In genomic region chr20:44635877-44636276, GRCh38 we compare ENCODE assay signal across 29 cellular contexts.
"Had no signal": no experiment of that assay in that cellular context is flagged by ENCODE, and none has a peak within 500 bp of the region (broad histone marks: within the 10 kb centered on the region; RNA-seq: fewer than 3 reads in every experiment).

No MANE protein-coding gene starts in this region.

- H3K4me1 ChIP-seq: right lobe of liver, suprapubic skin, transverse colon, upper lobe of right lung, uterus had no signal

- H3K36me3 Mint-ChIP-seq: memory B cell had no signal

- FAIRE-seq: endometrium, small intestine had no signal

- H3K27me3 ChIP-seq: esophagus squamous epithelium, ovary, right lobe of liver, suprapubic skin, transverse colon, upper lobe of right lung, uterus had no signal

- H3K9me3 ChIP-seq: esophagus squamous epithelium, mucosa of descending colon, ovary, right lobe of liver, suprapubic skin, transverse colon, upper lobe of right lung, uterus had no signal

- H3K4me3 ChIP-seq: esophagus squamous epithelium, lung, mucosa of descending colon, ovary, right lobe of liver, suprapubic skin, transverse colon, upper lobe of right lung, uterus had no signal

- H3K9me3 Mint-ChIP-seq: effector memory CD8-positive, alpha-beta T cell; stimulated activated naive CD8-positive, alpha-beta T cell treated with anti-CD3 and anti-CD28 coated beads, Interleukin-15, amount 100 ng/mL, for 72 hours had no signal

- H3K27ac Mint-ChIP-seq: memory B cell had no signal

- ATAC-seq: effector memory CD8-positive, alpha-beta T cell; left colon; mucosa of descending colon; right lobe of liver; stimulated activated naive CD8-positive, alpha-beta T cell treated with anti-CD3 and anti-CD28 coated beads, Interleukin-15, amount 100 ng/mL, for 72 hours; upper lobe of right lung had no signal

- H3K27me3 Mint-ChIP-seq: effector memory CD8-positive, alpha-beta T cell; memory B cell; naive B cell; stimulated activated naive CD8-positive, alpha-beta T cell treated with anti-CD3 and anti-CD28 coated beads, Interleukin-15, amount 100 ng/mL, for 72 hours had no signal

- H3K36me3 ChIP-seq: ovary, right lobe of liver, transverse colon, upper lobe of right lung, uterus had no signal

- H3K4me3 Mint-ChIP-seq: effector memory CD8-positive, alpha-beta T cell; immature natural killer cell; memory B cell; naive B cell; stimulated activated naive CD8-positive, alpha-beta T cell treated with anti-CD3 and anti-CD28 coated beads, Interleukin-15, amount 100 ng/mL, for 72 hours had no signal

- DNase-seq: cortex of kidney; effector memory CD8-positive, alpha-beta T cell; erythroblast; esophagus squamous epithelium; foreskin melanocyte; hypothalamus; immature natural killer cell; islet precursor cell; kidney glomerular epithelial cell; left colon; mucosa of descending colon; naive B cell; occipital lobe; ovary; posterior cingulate gyrus; retina; right lobe of liver; small intestine; stimulated activated CD4-positive, alpha-beta T cell treated with anti-CD3 and anti-CD28 coated beads, Interleukin-15, amount 100 ng/mL, for 24 hours; stimulated activated CD4-positive, alpha-beta T cell treated with anti-CD3 and anti-CD28 coated beads, Interleukin-2, amount 100 ng/mL, for 48 hours; stimulated activated naive CD4-positive, alpha-beta T cell; stimulated activated naive CD8-positive, alpha-beta T cell treated with anti-CD3 and anti-CD28 coated beads, Interleukin-15, amount 100 ng/mL, for 72 hours; transverse colon; upper lobe of right lung; uterus had no signal

- H3K27ac ChIP-seq: ovary, right lobe of liver, suprapubic skin, transverse colon, upper lobe of right lung, uterus had no signal
